25 cellular contexts compared by ENCODE assay signal in the genomic region with DNA sequence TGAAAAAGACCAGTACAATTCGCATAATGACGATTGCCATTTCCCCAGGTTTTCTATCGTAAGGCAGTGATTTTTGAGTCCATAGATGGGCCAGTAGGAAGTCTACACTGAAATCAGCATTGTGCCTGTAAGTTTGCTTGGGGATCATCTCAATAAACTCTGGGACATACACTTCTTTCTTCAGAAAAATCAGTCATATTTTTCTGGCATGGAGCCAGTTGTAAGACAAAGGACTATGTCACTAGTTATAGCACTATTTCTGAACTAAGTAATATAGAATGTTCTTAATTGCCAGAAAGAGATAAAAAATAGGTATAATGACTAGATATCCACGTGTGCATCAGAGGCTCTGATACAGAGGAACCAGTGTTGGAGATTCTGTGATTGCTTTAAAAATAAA.
"Had no signal": no experiment of that assay in that cellular context is flagged by ENCODE, and none has a peak within 500 bp of the region (broad histone marks: within the 10 kb centered on the region; RNA-seq: fewer than 3 reads in every experiment).

No MANE protein-coding gene starts in this region.

- ATAC-seq: left colon; left lung; lower lobe of right lung; mucosa of descending colon; naive thymus-derived CD4-positive, alpha-beta T cell; natural killer cell treated with Interleukin-12 subunit alpha and Interleukin-12 subunit beta and Interleukin-15 and Interleukin-18, amount 100 ng/mL, for 72 hours; sciatic nerve; stimulated activated naive B cell treated with anti-CD40 and anti-IgM and Interleukin-4, amounts not matched to agents 10 μg/mL and 1 μg/mL and 100 μg/mL, for 72 hours; stimulated activated naive CD8-positive, alpha-beta T cell treated with anti-CD3 and anti-CD28 coated beads, Interleukin-15, Interleukin-2, amounts not matched to agents 100 U/mL and 50 U/mL, for 24 hours had no signal

- H3K27me3 ChIP-seq: left lung, ovary, right atrium auricular region, stomach, testis, thyroid gland, transverse colon, upper lobe of left lung had no signal

- H3K4me1 ChIP-seq: left lung, thyroid gland had no signal

- H3K27ac ChIP-seq: left lung, lower lobe of right lung, ovary, right atrium auricular region, skin epidermis, stomach, testis, thyroid gland, transverse colon, upper lobe of left lung had no signal

- H3K9me3 ChIP-seq: left lung, lower lobe of right lung, mucosa of descending colon, ovary, right atrium auricular region, stomach, testis, thyroid gland, transverse colon, upper lobe of left lung had no signal

- H3K36me3 ChIP-seq: left lung, lower lobe of right lung, ovary, right atrium auricular region, stomach, thyroid gland, transverse colon, upper lobe of left lung had no signal

- H3K4me3 ChIP-seq: left lung, lower lobe of right lung, mucosa of descending colon, ovary, right atrium auricular region, skin epidermis, stomach, testis, thyroid gland, transverse colon, upper lobe of left lung had no signal

- DNase-seq: hypothalamus; immature natural killer cell; kidney; left colon; left lung; lower lobe of right lung; midbrain; mucosa of descending colon; naive thymus-derived CD4-positive, alpha-beta T cell; ovary; stimulated activated CD4-positive, alpha-beta T cell treated with anti-CD3 and anti-CD28 coated beads, Interleukin-12 subunit alpha, Interleukin-12 subunit beta, amount 100 ng/mL, for 4 hours; stimulated activated CD4-positive, alpha-beta T cell treated with anti-CD3 and anti-CD28 coated beads, Interleukin-15, amount 100 ng/mL, for 24 hours; stimulated activated CD4-positive, alpha-beta T cell treated with anti-CD3 and anti-CD28 coated beads, Interleukin-2, amount 100 ng/mL, for 24 hours; stimulated activated CD4-positive, alpha-beta T cell treated with anti-CD3 and anti-CD28 coated beads, Interleukin-4, amount 100 ng/mL, for 1 hour; stimulated activated naive B cell treated with anti-CD40 and anti-IgM and Interleukin-4, amounts not matched to agents 10 μg/mL and 1 μg/mL and 100 μg/mL, for 72 hours; stimulated activated naive CD8-positive, alpha-beta T cell treated with anti-CD3 and anti-CD28 coated beads, Interleukin-15, Interleukin-2, amounts not matched to agents 100 U/mL and 50 U/mL, for 24 hours; stomach; testis; thyroid gland; transverse colon; upper lobe of left lung had no signal
